Comparison of ENCODE assay signal across 7 cellular contexts in the genomic region with DNA sequence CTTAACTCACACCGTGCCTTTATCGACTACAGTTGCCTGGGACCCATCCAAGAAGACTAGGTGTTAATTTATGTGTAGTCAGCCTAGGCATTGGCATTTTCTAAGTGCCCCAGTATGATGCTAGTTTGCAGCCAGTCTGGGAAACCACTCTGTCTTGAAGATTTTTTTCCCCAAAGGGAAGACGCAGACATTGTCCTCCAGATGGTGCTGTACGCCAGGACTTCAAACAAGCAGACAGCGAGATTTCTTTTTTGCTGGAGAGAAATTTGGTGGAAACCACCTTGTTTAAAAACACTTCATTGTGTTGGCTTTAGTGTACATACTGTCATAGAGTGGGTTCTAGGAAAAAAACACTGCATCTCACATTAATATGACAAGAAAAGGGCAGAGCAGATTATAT. TPM values are rescaled to one million over a fixed set of nuclear protein-coding genes. Genes with fewer than 3 reads are reported as not detected.
A peak's percentile ranks its signal among the peaks of the same experiment; 100 is the strongest.
DNase-seq lines count a peak whose midpoint lies in the region; ATAC-seq and TF ChIP-seq lines count a peak whose summit lies in the region.

No MANE protein-coding gene starts in this region.

- no peak overlapping the region for H3K4me3 ChIP-seq in fibroblast of villous mesenchyme (ENCODE audit: low read depth, low read length)

- TF ChIP-seq CTCF in fibroblast of villous mesenchyme (IDR thresholded peaks at IDR 0.05; ENCODE audit: insufficient read depth, low read depth, low read length), result peak; percentile 62

- ATAC-seq in HG03045 (IDR thresholded peaks at IDR 0.05; ENCODE audit: unreplicated experiment), result no peak

- DNase-seq in EL (peak; percentile 47), HPDE6-E6E7 (ENCODE audit: extremely low spot score) (peak; percentile 28), OCI-M1 (lab: John Stamatoyannopoulos, UW) (peak; percentile 59), fibroblast of villous mesenchyme (ENCODE audit: low read depth) (peak; percentile 53), NCI-H1048 (lab: John Stamatoyannopoulos, UW) (no peak), ecto neural progenitor cell (ENCODE audit: low spot score) (no peak)

RNA-seq across cellular contexts. Expression of gene ALDH5A1, which starts 30.0 kb away (rescaled TPM):
- 0.64 and 2.6 TPM in 2 replicates for total RNA-seq in fibroblast of villous mesenchyme

RNA-seq across cellular contexts. Expression of gene GPLD1, which starts 35.4 kb away (rescaled TPM):
- total RNA-seq in fibroblast of villous mesenchyme, result under 0.01 and 0.43 TPM in 2 replicates

Comparison
In these comparisons a context has a peak if more than half of its experiments do, and no peak if none do; other contexts are left out.
1. DNase-seq: peak in EL (single experiment), HPDE6-E6E7 (single experiment), OCI-M1 (single experiment) and fibroblast of villous mesenchyme (single experiment); none in NCI-H1048 (single experiment) and ecto neural progenitor cell (single experiment).